In genomic region chr12:124917841-124918621, GRCh38 we compare ENCODE assay signal across 7 cellular contexts.
DNase-seq lines count a peak whose midpoint lies in the region; ATAC-seq lines count a peak whose summit lies in the region.

No MANE protein-coding gene starts in this region.

- H3K9me3 Mint-ChIP-seq in activated naive CD8-positive, alpha-beta T cell (ENCODE audit: low read depth), result no peaks in the 10 kb centered on the region
- H3K9me3 Mint-ChIP-seq in stimulated activated naive CD8-positive, alpha-beta T cell treated with anti-CD3 and anti-CD28 coated beads, Interleukin-15, amount 100 ng/mL, for 72 hours, result no peaks in the 10 kb centered on the region

- H3K27me3 Mint-ChIP-seq in activated naive CD8-positive, alpha-beta T cell, result no peaks in the 10 kb centered on the region
- H3K27me3 Mint-ChIP-seq in stimulated activated naive CD8-positive, alpha-beta T cell treated with anti-CD3 and anti-CD28 coated beads, Interleukin-15, amount 100 ng/mL, for 72 hours, result no peaks in the 10 kb centered on the region

- peak overlapping the region; percentile 87 for H3K4me3 Mint-ChIP-seq in activated naive CD8-positive, alpha-beta T cell
- peak overlapping the region; percentile 99 to 100 for H3K4me3 Mint-ChIP-seq in stimulated activated naive CD8-positive, alpha-beta T cell treated with anti-CD3 and anti-CD28 coated beads, Interleukin-15, amount 100 ng/mL, for 72 hours

- H3K9ac ChIP-seq in HUES6 (ENCODE audit: low read length) (peak overlapping the region; percentile 79), iPS-20b (ENCODE audit: low read depth, low read length) (peak overlapping the region; percentile 76)

- H3K36me3 ChIP-seq in HUES6 (ENCODE audit: control insufficient read depth, insufficient read depth, low read length) (peaks cover 13% of the 10 kb centered on the region), iPS-20b (ENCODE audit: insufficient read depth, low read depth, low read length) (peaks cover 13% of the 10 kb centered on the region)

- H3K36me3 Mint-ChIP-seq in activated naive CD8-positive, alpha-beta T cell, result peaks cover 11% of the 10 kb centered on the region

- H3K27ac Mint-ChIP-seq in activated naive CD8-positive, alpha-beta T cell, result peak overlapping the region; percentile 98
- peak overlapping the region; percentile 98 to 99 for H3K27ac Mint-ChIP-seq in stimulated activated naive CD8-positive, alpha-beta T cell treated with anti-CD3 and anti-CD28 coated beads, Interleukin-15, amount 100 ng/mL, for 72 hours

- H3K4me1 ChIP-seq in HUES6 (ENCODE audit: control insufficient read depth, insufficient read depth, low read length) (peaks cover 56% of the 10 kb centered on the region), iPS-20b (ENCODE audit: insufficient read depth, low read length) (peaks cover 49% of the 10 kb centered on the region)

- no peak for ATAC-seq in stimulated activated naive CD8-positive, alpha-beta T cell treated with anti-CD3 and anti-CD28 coated beads, Interleukin-15, amount 100 ng/mL, for 72 hours

- DNase-seq in stimulated activated naive CD8-positive, alpha-beta T cell treated with anti-CD3 and anti-CD28 coated beads, Interleukin-15, amount 100 ng/mL, for 72 hours, result no peak
- no peak for DNase-seq in SHP77 treated with DMSO at 0.1 percent for 48 hours (lab: John Stamatoyannopoulos, UW)
- DNase-seq in stimulated activated CD4-positive, alpha-beta T cell treated with anti-CD3 and anti-CD28 coated beads, Interleukin-2, amount 100 ng/mL, for 24 hours, result no peak
- no peak for DNase-seq in NOMO-1 (lab: John Stamatoyannopoulos, UW; ENCODE audit: unreplicated experiment in 2 of 2)

- H3K4me1 Mint-ChIP-seq in activated naive CD8-positive, alpha-beta T cell (ENCODE audit: low read depth), result peaks cover 83% of the 10 kb centered on the region
- H3K4me1 Mint-ChIP-seq in stimulated activated naive CD8-positive, alpha-beta T cell treated with anti-CD3 and anti-CD28 coated beads, Interleukin-15, amount 100 ng/mL, for 72 hours, result peaks cover 94% of the 10 kb centered on the region

- H3K9me3 ChIP-seq in HUES6 (ENCODE audit: control insufficient read depth, insufficient read depth, low read depth, low read length) (no peaks in the 10 kb centered on the region), iPS-20b (ENCODE audit: insufficient read depth, low read depth, low read length) (no peaks in the 10 kb centered on the region)

- H3K27ac ChIP-seq in HUES6 (ENCODE audit: low read depth, low read length) (peak overlapping the region; percentile 84), iPS-20b (ENCODE audit: low read length) (peak overlapping the region; percentile 76)

- H3K4me3 ChIP-seq in HUES6 (ENCODE audit: low read depth, low read length), result peak overlapping the region; percentile 52
- peak overlapping the region; percentile 51 for H3K4me3 ChIP-seq in iPS-20b (ENCODE audit: low read length)

- H3K27me3 ChIP-seq in HUES6 (ENCODE audit: control insufficient read depth, insufficient read depth, low read length), result no peaks in the 10 kb centered on the region
- no peaks in the 10 kb centered on the region for H3K27me3 ChIP-seq in iPS-20b (ENCODE audit: insufficient read depth, low read length)
